ENCODE assay signal across 18 cellular contexts in genomic region chr10:75487087-75487784, GRCh38. TPM values are rescaled to one million over a fixed set of nuclear protein-coding genes. Genes with fewer than 3 reads are reported as not detected.
DNase-seq lines count a peak whose midpoint lies in the region; ATAC-seq, FAIRE-seq and TF ChIP-seq lines count a peak whose summit lies in the region.
"Had no signal": no experiment of that assay in that cellular context is flagged by ENCODE, and none has a peak within 500 bp of the region (broad histone marks: within the 10 kb centered on the region; RNA-seq: fewer than 3 reads in every experiment).

No MANE protein-coding gene starts in this region.

- H3K4me2 ChIP-seq in HepG2 (ENCODE audit: low read depth, low read length) (no peak overlapping the region), smooth muscle cell (no peak overlapping the region)

- DNase-seq in HepG2 (ENCODE audit: low spot score): no peak
- no peak for DNase-seq in right lobe of liver
- peak; percentile 85 for DNase-seq in NCI-H226
- peak; percentile 13 for DNase-seq in fibroblast of villous mesenchyme (ENCODE audit: low read depth)
- no peak for DNase-seq in smooth muscle cell (lab: John Stamatoyannopoulos, UW; ENCODE audit: unreplicated experiment)
- DNase-seq in tibial nerve (ENCODE audit: low spot score in 2 of 2): no peak
- no peak for DNase-seq in DMS153 treated with DMSO at 0.1 percent for 48 hours (lab: John Stamatoyannopoulos, UW; ENCODE audit: unreplicated experiment)
- DNase-seq in stimulated activated naive CD4-positive, alpha-beta T cell (lab: John Stamatoyannopoulos, UW): no peak
- DNase-seq: activated naive CD4-positive, alpha-beta T cell treated with Interleukin-2 at 50 U/mL for 16 hours; CD4-positive, alpha-beta memory T cell; DND-41; hippocampal formation; left cardiac atrium; NCI-H524 treated with DMSO at 0.1 percent for 48 hours; Peyer's patch had no signal

- ATAC-seq in HepG2 (no peak), right lobe of liver (no peak)

- TF ChIP-seq POLR2A in HepG2 (IDR thresholded peaks at IDR 0.05; ENCODE audit: insufficient read depth in 1 of 2, low read depth in 2 of 2, low read length in 2 of 2): no peak
- TF ChIP-seq POLR2A in right lobe of liver (IDR thresholded peaks at IDR 0.05): no peak
- no peak for TF ChIP-seq POLR2A in tibial nerve (IDR thresholded peaks at IDR 0.05)

- no peak overlapping the region for H3K27ac ChIP-seq in HepG2 (ENCODE audit: extremely low read length, insufficient read depth, low read length)
- no peak overlapping the region for H3K27ac ChIP-seq in right lobe of liver
- no peak overlapping the region for H3K27ac ChIP-seq in smooth muscle cell (ENCODE audit: low read depth)
- H3K27ac ChIP-seq in tibial nerve: no peak overlapping the region
- H3K27ac ChIP-seq: parathyroid adenoma, Peyer's patch had no signal

- intact Hi-C loops in HepG2 (cut with micrococcal nuclease; ENCODE audit: unreplicated experiment) (no loop called here), right lobe of liver (cut with DNase I) (no loop called here)

- TF ChIP-seq EP300 in HepG2 (IDR thresholded peaks at IDR 0.05; ENCODE audit: low read depth in 2 of 2, low read length in 2 of 2) (no peak), HepG2 (CRISPR knock-in tag; IDR thresholded peaks at IDR 0.05; ENCODE audit: borderline replicate concordance) (no peak), tibial nerve (IDR thresholded peaks at IDR 0.05) (no peak)

- TF ChIP-seq CTCF in HepG2 (CRISPR knock-in tag; IDR thresholded peaks at IDR 0.05): no peak
- no peak for TF ChIP-seq CTCF in right lobe of liver (IDR thresholded peaks at IDR 0.05)
- no peak for TF ChIP-seq CTCF in fibroblast of villous mesenchyme (IDR thresholded peaks at IDR 0.05; ENCODE audit: insufficient read depth, low read depth, low read length)
- no peak for TF ChIP-seq CTCF in smooth muscle cell (IDR thresholded peaks at IDR 0.05; ENCODE audit: borderline replicate concordance, insufficient read depth, poor library complexity, severe bottlenecking)
- TF ChIP-seq CTCF in tibial nerve (IDR thresholded peaks at IDR 0.05): no peak

- 94% methylated on average over 4 of the region's 4 CpGs for WGBS in HepG2 (ENCODE audit: low lambda C conversion rate)
- 61% methylated on average over 3 of the region's 4 CpGs for WGBS in right lobe of liver (ENCODE audit: insufficient coverage, low coverage, low lambda C conversion rate, missing lambda C conversion rate)
- WGBS in smooth muscle cell (ENCODE audit: low lambda C conversion rate): 40% methylated on average over 4 of the region's 4 CpGs
- WGBS in tibial nerve, 2 donors: 67 to 68% methylated on average over 4 of the region's 4 CpGs

- no peak for TF ChIP-seq RAD21 in HepG2 (CRISPR knock-in tag; IDR thresholded peaks at IDR 0.05)

- POLR2A ChIA-PET in HepG2 (lab: Yijun Ruan, JAX): no interaction called here

- CTCF ChIA-PET in HepG2 (lab: Yijun Ruan, JAX; ENCODE audit: low intra/inter-chr PET ratio, low total read pairs): no interaction called here

- no peaks in the 10 kb centered on the region for H3K4me1 ChIP-seq in HepG2 (ENCODE audit: insufficient read depth, low read length)
- H3K4me1 ChIP-seq in right lobe of liver: no peaks in the 10 kb centered on the region
- no peaks in the 10 kb centered on the region for H3K4me1 ChIP-seq in smooth muscle cell (ENCODE audit: low read depth)
- peaks cover 0 to 3% (median 0%) of the 10 kb centered on the region in 4 donors for H3K4me1 ChIP-seq in tibial nerve
- H3K4me1 ChIP-seq: parathyroid adenoma, Peyer's patch had no signal

- H3K9me3 ChIP-seq in HepG2 (ENCODE audit: low read length) (peaks cover 17% of the 10 kb centered on the region), right lobe of liver (no peaks in the 10 kb centered on the region), smooth muscle cell (replicated peaks; ENCODE audit: low read depth) (no peaks in the 10 kb centered on the region), tibial nerve (peaks cover 0 to 17% (median 0%) of the 10 kb centered on the region in 4 donors)
- H3K9me3 ChIP-seq: Peyer's patch had no signal

- peaks cover 8% of the 10 kb centered on the region for H3F3A ChIP-seq in smooth muscle cell (ENCODE audit: low read depth)

- H3K9ac ChIP-seq in HepG2 (ENCODE audit: insufficient read depth, low read depth, low read length) (no peak overlapping the region), smooth muscle cell (ENCODE audit: low read depth) (no peak overlapping the region)
- H3K9ac ChIP-seq: parathyroid adenoma had no signal

- H2AFZ ChIP-seq in HepG2 (ENCODE audit: low read length) (no peak overlapping the region), smooth muscle cell (ENCODE audit: low read depth) (no peak overlapping the region)
- H2AFZ ChIP-seq: parathyroid adenoma had no signal

- no peaks in the 10 kb centered on the region for H3K27me3 ChIP-seq in HepG2 (ENCODE audit: control insufficient read depth in 1 of 2, insufficient read depth in 2 of 2, low read length in 2 of 2)
- no peaks in the 10 kb centered on the region for H3K27me3 ChIP-seq in right lobe of liver
- peaks cover under 1% of the 10 kb centered on the region for H3K27me3 ChIP-seq in smooth muscle cell (ENCODE audit: low read depth)
- no peaks in the 10 kb centered on the region for H3K27me3 ChIP-seq in tibial nerve
- H3K27me3 ChIP-seq: Peyer's patch had no signal

- H4K20me1 ChIP-seq in HepG2 (ENCODE audit: insufficient read depth, low read length): no peaks in the 10 kb centered on the region
- no peaks in the 10 kb centered on the region for H4K20me1 ChIP-seq in smooth muscle cell (ENCODE audit: low read depth)

- no TSS peak for BruUV-seq in HepG2 (replicated peaks; lab: Mats Ljungman, UMichigan)

- in situ Hi-C loops in HepG2 (cut with HindIII; ENCODE audit: extremely low pct_ligation_motif_present, low pct_unique_long_range_greater_than_20kb): no loop called here

- peaks cover 0 to 2% of the 10 kb centered on the region in 2 experiments; a peak in 1 of 5 replicates for H3K36me3 ChIP-seq in HepG2 (replicated peaks in 1 of 2; ENCODE audit: control insufficient read depth in 1 of 2, insufficient read depth in 2 of 2, low read length in 2 of 2)
- no peaks in the 10 kb centered on the region for H3K36me3 ChIP-seq in right lobe of liver
- H3K36me3 ChIP-seq in smooth muscle cell (ENCODE audit: low read depth): no peaks in the 10 kb centered on the region
- H3K36me3 ChIP-seq in tibial nerve: peaks cover 0 to 5% (median 0%) of the 10 kb centered on the region in 3 donors
- H3K36me3 ChIP-seq: Peyer's patch had no signal

- H3K4me3 ChIP-seq in HepG2 (replicated peaks in 1 of 3; ENCODE audit: insufficient read depth in 1 of 3, low read depth in 2 of 3, low read length in 3 of 3) (no peak overlapping the region), right lobe of liver (no peak overlapping the region), fibroblast of villous mesenchyme (ENCODE audit: low read depth, low read length) (no peak overlapping the region), smooth muscle cell (no peak overlapping the region), tibial nerve (no peak overlapping the region)
- H3K4me3 ChIP-seq: Peyer's patch had no signal

- no peak for FAIRE-seq in HepG2 (lab: Jason Lieb, UNC)
- FAIRE-seq: A204.1 had no signal

- H3K79me2 ChIP-seq in HepG2 (ENCODE audit: insufficient read depth, low read length): peaks cover 4% of the 10 kb centered on the region
- H3K79me2 ChIP-seq in smooth muscle cell (ENCODE audit: low read depth): no peaks in the 10 kb centered on the region
- H3K79me2 ChIP-seq: parathyroid adenoma had no signal

TF ChIP-seq in HepG2, 621 proteins besides CTCF, POLR2A, EP300 and RAD21 (continues in another document):
- TF ChIP-seq ZIK1 (CRISPR knock-in tag; IDR thresholded peaks at IDR 0.05; ENCODE audit: borderline replicate concordance, low read depth) (no peak), ZNF501 (CRISPR knock-in tag; IDR thresholded peaks at IDR 0.05) (no peak), MAFF (IDR thresholded peaks at IDR 0.05; ENCODE audit: low read depth, low read length) (peak; percentile 93)

RNA-seq across cellular contexts. Expression of gene LRMDA, which starts 55.8 kb away (rescaled TPM):
- 19.3 and 22.0 TPM in 2 replicates for total RNA-seq in HepG2 (2016; rRNA removed; fragmentation: Illumina TruSeq; extraction: Trizol)
- total RNA-seq in HepG2 (2016; cell fraction: cytosol; rRNA removed; fragmentation: Illumina TruSeq; extraction: Trizol; ENCODE audit: low read depth): 70.4 and 78.7 TPM in 2 replicates
- total RNA-seq in HepG2 (2016; cell fraction: insoluble cytoplasmic fraction; rRNA removed; fragmentation: Illumina TruSeq; extraction: Trizol): 20.0 and 23.4 TPM in 2 replicates
- total RNA-seq in HepG2 (2016; cell fraction: membrane; rRNA removed; fragmentation: Illumina TruSeq; extraction: Trizol): 36.7 and 40.7 TPM in 2 replicates
- total RNA-seq in HepG2 (2016; cell fraction: nucleus; rRNA removed; fragmentation: Illumina TruSeq; extraction: Trizol): 27.3 and 38.1 TPM in 2 replicates
- polyA plus RNA-seq in HepG2 (2011; rRNA removed): 13.4 and 17.7 TPM in 2 replicates
- polyA plus RNA-seq in HepG2 (2011; cell fraction: cytosol; rRNA removed): 18.1 and 21.4 TPM in 2 replicates
- 10.7 and 11.9 TPM in 2 replicates for polyA plus RNA-seq in HepG2 (2011; cell fraction: nucleus; rRNA removed)
- polyA plus RNA-seq in HepG2 (2012): 14.6 and 23.3 TPM in 2 replicates
- 51.8 and 58.1 TPM in 2 replicates for polyA plus RNA-seq in HepG2 (2016; cell fraction: cytosol; fragmentation: Illumina TruSeq; extraction: Trizol; ENCODE audit: low read depth)
- polyA plus RNA-seq in HepG2 (2016; cell fraction: insoluble cytoplasmic fraction; fragmentation: Illumina TruSeq; extraction: Trizol; ENCODE audit: low read depth): 25.9 and 29.7 TPM in 2 replicates
- polyA plus RNA-seq in HepG2 (2016; cell fraction: membrane; fragmentation: Illumina TruSeq; extraction: Trizol; ENCODE audit: low read depth): 28.6 and 35.5 TPM in 2 replicates
- 9.9 and 22.8 TPM in 2 replicates for polyA plus RNA-seq in HepG2 (2016; cell fraction: nucleus; fragmentation: Illumina TruSeq; extraction: Trizol; ENCODE audit: insufficient read depth, low read depth)
- 4.1 and 25.5 TPM in 2 replicates for polyA minus RNA-seq in HepG2 (2011; rRNA and poly(A)+ RNA removed; ENCODE audit: low replicate concordance)
- 5.1 and 7.5 TPM in 2 replicates for polyA minus RNA-seq in HepG2 (2011; cell fraction: cytosol; rRNA and poly(A)+ RNA removed)
- 58.6 and 83.8 TPM in 2 replicates for polyA minus RNA-seq in HepG2 (2011; cell fraction: nucleus; rRNA and poly(A)+ RNA removed)
- 10 to 100 TPM in 5 of 6 experiments, 1 to 10 TPM in 1; 9.9 to 19.9 (median 16.3) TPM for total RNA-seq in right lobe of liver
- under 0.01 and 0.64 TPM in 2 replicates for total RNA-seq in fibroblast of villous mesenchyme
- 1.5 and 87.4 TPM in 2 replicates for total RNA-seq in smooth muscle cell
- 1.6 and 2.0 TPM in 2 replicates for polyA plus RNA-seq in smooth muscle cell
- total RNA-seq in tibial nerve: 10 to 100 TPM in 3 of 4 donors, 1 to 10 TPM in 1; 9.8 to 18.6 (median 15.8) TPM
- total RNA-seq: CD4-positive, alpha-beta memory T cell had no signal
- polyA plus RNA-seq: CD4-positive, alpha-beta memory T cell; IgD-negative memory B cell had no signal

Comparison
In these comparisons a context has a peak if more than half of its experiments do, and no peak if none do; other contexts are left out.
1. DNase-seq: peak in NCI-H226 (single experiment) and fibroblast of villous mesenchyme (single experiment); none in HepG2 (single experiment), right lobe of liver (0 of 3), smooth muscle cell (single experiment), tibial nerve (0 of 2), DMS153 treated with DMSO at 0.1 percent for 48 hours (single experiment) and stimulated activated naive CD4-positive, alpha-beta T cell (0 of 6).